Comparison of ENCODE assay signal across 8 cellular contexts in genomic region chr1:234309598-234310459, GRCh38.
DNase-seq lines count a peak whose midpoint lies in the region; ATAC-seq and TF ChIP-seq lines count a peak whose summit lies in the region.

No MANE protein-coding gene starts in this region.

- ATAC-seq in GM19467 (IDR thresholded peaks at IDR 0.05; ENCODE audit: unreplicated experiment) = peak; percentile 76
- peak; percentile 90 for ATAC-seq in HG03571 (IDR thresholded peaks at IDR 0.05; ENCODE audit: unreplicated experiment)
- peak; percentile 84 for ATAC-seq in activated CD8-positive, alpha-beta T cell treated with anti-CD3 and anti-CD28 coated beads, Interleukin-2, amount 10 ng/mL, durations not matched to agents 7 days and 5 days

- H3K36me3 ChIP-seq in endodermal cell (ENCODE audit: control insufficient read depth, insufficient read depth, low read length) = no peaks in the 10 kb centered on the region

- WGBS in endodermal cell (ENCODE audit: insufficient coverage in 1 of 2, insufficient read length in 1 of 2), 2 experiments = 58 to 60% methylated on average over 17 to 26 of the region's 26 CpGs

- no peak overlapping the region for H3K27ac Mint-ChIP-seq in activated CD8-positive, alpha-beta T cell treated with anti-CD3 and anti-CD28 coated beads, Interleukin-2, amount 10 ng/mL, durations not matched to agents 7 days and 5 days
- no peak overlapping the region for H3K27ac Mint-ChIP-seq in endodermal cell

- H3K27me3 ChIP-seq in endodermal cell (ENCODE audit: control insufficient read depth, insufficient read depth, low read length, poor library complexity, severe bottlenecking) = no peaks in the 10 kb centered on the region

- POLR2A ChIA-PET in activated CD8-positive, alpha-beta T cell treated with anti-CD3 and anti-CD28 coated beads, Interleukin-2, amount 10 ng/mL, durations not matched to agents 7 days and 5 days (lab: Charles Lee) = no interaction called here

- DNase-seq in CMK (ENCODE audit: low read depth) (peak; percentile 26), NCI-H82 (lab: John Stamatoyannopoulos, UW) (peak; percentile 84), endodermal cell (peak; percentile 91), mucosa of gallbladder (ENCODE audit: low spot score) (peak; percentile 75)
- DNase-seq in activated CD8-positive, alpha-beta T cell treated with anti-CD3 and anti-CD28 coated beads, Interleukin-2, amount 10 ng/mL, durations not matched to agents 7 days and 5 days = peak; percentile 81
- peak; percentile 29 to 53 for DNase-seq in stimulated activated CD8-positive, alpha-beta memory T cell treated with anti-CD3 and anti-CD28 coated beads, Interleukin-7, amount 100 ng/mL, for 4 hours (ENCODE audit: low read depth in 2 of 2)

- H3K9ac ChIP-seq in endodermal cell (ENCODE audit: extremely low read depth, low read length, poor library complexity, severe bottlenecking) = no peak overlapping the region

- H3K9me3 Mint-ChIP-seq in activated CD8-positive, alpha-beta T cell treated with anti-CD3 and anti-CD28 coated beads, Interleukin-2, amount 10 ng/mL, durations not matched to agents 7 days and 5 days (ENCODE audit: insufficient read depth) = no peaks in the 10 kb centered on the region
- H3K9me3 Mint-ChIP-seq in endodermal cell = no peaks in the 10 kb centered on the region

- no peaks in the 10 kb centered on the region for H3K4me1 ChIP-seq in endodermal cell (ENCODE audit: control insufficient read depth, insufficient read depth, low read length)

- no peak overlapping the region for H3K4me3 ChIP-seq in endodermal cell (ENCODE audit: low read length)

- H3K27me3 Mint-ChIP-seq in activated CD8-positive, alpha-beta T cell treated with anti-CD3 and anti-CD28 coated beads, Interleukin-2, amount 10 ng/mL, durations not matched to agents 7 days and 5 days (ENCODE audit: low read depth) = no peaks in the 10 kb centered on the region
- H3K27me3 Mint-ChIP-seq in endodermal cell (ENCODE audit: insufficient read depth) = no peaks in the 10 kb centered on the region

- no peaks in the 10 kb centered on the region for H3K9me3 ChIP-seq in endodermal cell (ENCODE audit: control insufficient read depth, low read length)

- peaks cover 38% of the 10 kb centered on the region for H3K36me3 Mint-ChIP-seq in activated CD8-positive, alpha-beta T cell treated with anti-CD3 and anti-CD28 coated beads, Interleukin-2, amount 10 ng/mL, durations not matched to agents 7 days and 5 days (ENCODE audit: low read depth)
- H3K36me3 Mint-ChIP-seq in endodermal cell (ENCODE audit: low read depth) = peaks cover 32% of the 10 kb centered on the region

- H3K4me1 Mint-ChIP-seq in activated CD8-positive, alpha-beta T cell treated with anti-CD3 and anti-CD28 coated beads, Interleukin-2, amount 10 ng/mL, durations not matched to agents 7 days and 5 days (ENCODE audit: low read depth) = peaks cover 13% of the 10 kb centered on the region
- peaks cover 15% of the 10 kb centered on the region for H3K4me1 Mint-ChIP-seq in endodermal cell

- CTCF ChIA-PET in activated CD8-positive, alpha-beta T cell treated with anti-CD3 and anti-CD28 coated beads, Interleukin-2, amount 10 ng/mL, durations not matched to agents 7 days and 5 days (lab: Charles Lee) = interaction anchor here (0.9 to 13.2 kb wide), 55 partner anchors 9 to 315 kb away, joined by 3 to 180 read pairs (median 7); partner anchors contain the start of gene COA6

- no peak overlapping the region for H3K4me3 Mint-ChIP-seq in activated CD8-positive, alpha-beta T cell treated with anti-CD3 and anti-CD28 coated beads, Interleukin-2, amount 10 ng/mL, durations not matched to agents 7 days and 5 days
- no peak overlapping the region for H3K4me3 Mint-ChIP-seq in endodermal cell

- TF ChIP-seq CTCF in endodermal cell (conservative IDR thresholded peaks at IDR 0.05) = peak; percentile 96

- H3K27ac ChIP-seq in endodermal cell (ENCODE audit: low read depth, low read length) = no peak overlapping the region

Comparison
In these comparisons a context has a peak if more than half of its experiments do, and no peak if none do; other contexts are left out.
1. DNase-seq: peak in every context shown above with its lines; median percentile 91 in endodermal cell; 84 in NCI-H82; 81 in activated CD8-positive, alpha-beta T cell treated with anti-CD3 and anti-CD28 coated beads, Interleukin-2, amount 10 ng/mL, durations not matched to agents 7 days and 5 days; 75 in mucosa of gallbladder; 41 in stimulated activated CD8-positive, alpha-beta memory T cell treated with anti-CD3 and anti-CD28 coated beads, Interleukin-7, amount 100 ng/mL, for 4 hours; 26 in CMK.